Comparison of ENCODE assay signal across 8 cellular contexts in the genomic region with DNA sequence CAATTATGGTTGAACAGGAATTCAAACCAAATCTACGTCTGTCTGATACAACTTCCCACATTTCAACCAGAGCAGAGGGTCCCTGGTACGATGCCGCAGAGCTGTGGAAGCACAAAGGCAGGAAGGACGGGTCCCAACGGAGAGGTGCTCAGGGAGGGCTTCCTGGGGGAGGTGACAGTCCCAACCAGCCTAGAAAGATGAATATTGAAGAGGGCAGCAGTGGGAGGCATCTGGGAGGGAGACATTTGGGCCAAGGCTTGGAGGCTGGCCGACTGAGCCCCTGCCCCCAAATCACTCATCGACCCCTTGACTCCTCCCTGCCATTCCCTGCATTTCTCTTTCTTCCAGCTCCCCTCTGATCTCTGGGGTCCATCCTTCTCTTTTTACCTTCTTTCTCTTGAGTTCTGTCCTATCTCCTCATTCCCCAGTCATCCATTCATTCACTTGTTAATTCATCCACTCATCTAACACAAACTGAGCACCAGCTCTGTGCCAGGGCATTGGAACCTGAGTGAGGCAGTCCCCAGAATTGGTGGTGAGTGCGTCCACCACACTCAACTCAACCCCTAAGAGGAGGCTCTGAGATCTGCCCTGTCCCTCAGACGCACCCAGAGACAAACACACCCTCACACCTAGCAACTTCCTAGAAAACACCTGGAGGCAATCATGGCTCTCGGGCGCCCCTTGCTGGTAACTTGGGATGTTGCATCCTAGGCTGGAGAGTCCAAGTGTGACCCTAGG. TPM values are rescaled to one million over a fixed set of nuclear protein-coding genes. Genes with fewer than 3 reads are reported as not detected.
DNase-seq lines count a peak whose midpoint lies in the region; ATAC-seq and TF ChIP-seq lines count a peak whose summit lies in the region.

No MANE protein-coding gene starts in this region.

- POLR2A ChIA-PET in CD8-positive, alpha-beta memory T cell (lab: Charles Lee): no interaction called here
- POLR2A ChIA-PET in HEK293 (lab: Yijun Ruan, JAX): interaction anchor here (0.7 kb wide), 2 partner anchors 11 to 40 kb away, joined by 3 to 4 read pairs; no protein-coding TSS in a partner anchor
- POLR2A ChIA-PET in activated CD8-positive, alpha-beta T cell treated with anti-CD3 and anti-CD28 coated beads, Interleukin-2, amount 10 ng/mL, durations not matched to agents 7 days and 5 days (lab: Charles Lee): interaction anchor here (0.7 kb wide), 1 partner anchor 61 kb away, joined by 4 read pairs; no protein-coding TSS in a partner anchor

- peak; percentile 98 for ATAC-seq in activated CD8-positive, alpha-beta T cell treated with anti-CD3 and anti-CD28 coated beads, Interleukin-2, amount 10 ng/mL, durations not matched to agents 7 days and 5 days
- peak; percentile 93 for ATAC-seq in effector memory CD8-positive, alpha-beta T cell (replicated peaks)
- no peak for ATAC-seq in HG02642 (IDR thresholded peaks at IDR 0.05; ENCODE audit: poor library complexity, unreplicated experiment)

- peaks cover 4 to 7% (median 5%) of the 10 kb centered on the region in 3 donors for H3K4me1 Mint-ChIP-seq in CD8-positive, alpha-beta memory T cell
- H3K4me1 Mint-ChIP-seq in activated CD8-positive, alpha-beta T cell treated with anti-CD3 and anti-CD28 coated beads, Interleukin-2, amount 10 ng/mL, durations not matched to agents 7 days and 5 days (ENCODE audit: low read depth): peaks cover 4% of the 10 kb centered on the region
- peaks cover 3% of the 10 kb centered on the region in 2 donors for H3K4me1 Mint-ChIP-seq in effector memory CD8-positive, alpha-beta T cell (ENCODE audit: low read depth in 2 of 2)

- no peak overlapping the region for H3K27ac ChIP-seq in CD8-positive, alpha-beta memory T cell (ENCODE audit: low read depth, low read length)
- no peak overlapping the region for H3K27ac ChIP-seq in HEK293 (ENCODE audit: extremely low read depth, low read depth, low read length)

- peak; percentile 81 for TF ChIP-seq CTCF in HEK293 (tag by site-specific recombination; IDR thresholded peaks at IDR 0.05)

- H3K36me3 ChIP-seq in CD8-positive, alpha-beta memory T cell (ENCODE audit: insufficient read depth, low read length): no peaks in the 10 kb centered on the region
- no peaks in the 10 kb centered on the region for H3K36me3 ChIP-seq in HEK293 (ENCODE audit: control insufficient read depth in 2 of 2, insufficient read depth in 1 of 2, low read length in 2 of 2)

- no peak overlapping the region for H3K4me3 ChIP-seq in CD8-positive, alpha-beta memory T cell (ENCODE audit: low read length)
- no peak overlapping the region for H3K4me3 ChIP-seq in HEK293 (ENCODE audit: low read depth, low read length)

- H3K27me3 ChIP-seq in CD8-positive, alpha-beta memory T cell (ENCODE audit: insufficient read depth, low read length, poor library complexity, severe bottlenecking): no peaks in the 10 kb centered on the region

- no peaks in the 10 kb centered on the region for H3K9me3 Mint-ChIP-seq in CD8-positive, alpha-beta memory T cell
- H3K9me3 Mint-ChIP-seq in activated CD8-positive, alpha-beta T cell treated with anti-CD3 and anti-CD28 coated beads, Interleukin-2, amount 10 ng/mL, durations not matched to agents 7 days and 5 days (ENCODE audit: insufficient read depth): no peaks in the 10 kb centered on the region
- H3K9me3 Mint-ChIP-seq in effector memory CD8-positive, alpha-beta T cell: no peaks in the 10 kb centered on the region

- peaks cover 5% of the 10 kb centered on the region for H3K4me1 ChIP-seq in CD8-positive, alpha-beta memory T cell (ENCODE audit: insufficient read depth, low read length)
- no peaks in the 10 kb centered on the region for H3K4me1 ChIP-seq in HEK293 (ENCODE audit: control insufficient read depth, insufficient read depth, low read length)

- peaks cover 4 to 9% of the 10 kb centered on the region in 2 donors for H3K27me3 Mint-ChIP-seq in CD8-positive, alpha-beta memory T cell
- no peaks in the 10 kb centered on the region for H3K27me3 Mint-ChIP-seq in activated CD8-positive, alpha-beta T cell treated with anti-CD3 and anti-CD28 coated beads, Interleukin-2, amount 10 ng/mL, durations not matched to agents 7 days and 5 days (ENCODE audit: low read depth)
- H3K27me3 Mint-ChIP-seq in effector memory CD8-positive, alpha-beta T cell: peaks cover 12% of the 10 kb centered on the region in 2 donors

- peak; percentile 51 to 80 (median 69) for DNase-seq in CD8-positive, alpha-beta memory T cell
- peak; percentile 45 for DNase-seq in NCI-H748 treated with DMSO at 0.1 percent for 48 hours (lab: John Stamatoyannopoulos, UW)
- peak; percentile 88 for DNase-seq in activated CD8-positive, alpha-beta T cell treated with anti-CD3 and anti-CD28 coated beads, Interleukin-2, amount 10 ng/mL, durations not matched to agents 7 days and 5 days
- DNase-seq in effector memory CD8-positive, alpha-beta T cell: peak; percentile 78 to 80 (median 78)
- DNase-seq in midbrain (lab: John Stamatoyannopoulos, UW): peak; percentile 67
- peak; percentile 69 for DNase-seq in stimulated activated CD8-positive, alpha-beta memory T cell treated with anti-CD3 and anti-CD28 coated beads, Interleukin-4, amount 100 ng/mL, for 24 hours (ENCODE audit: low read depth)

- no peaks in the 10 kb centered on the region for H3K36me3 Mint-ChIP-seq in CD8-positive, alpha-beta memory T cell
- no peaks in the 10 kb centered on the region for H3K36me3 Mint-ChIP-seq in activated CD8-positive, alpha-beta T cell treated with anti-CD3 and anti-CD28 coated beads, Interleukin-2, amount 10 ng/mL, durations not matched to agents 7 days and 5 days (ENCODE audit: low read depth)
- H3K36me3 Mint-ChIP-seq in effector memory CD8-positive, alpha-beta T cell (ENCODE audit: insufficient read depth): peaks cover under 1% of the 10 kb centered on the region

- no peak overlapping the region for H3K4me3 Mint-ChIP-seq in CD8-positive, alpha-beta memory T cell
- H3K4me3 Mint-ChIP-seq in activated CD8-positive, alpha-beta T cell treated with anti-CD3 and anti-CD28 coated beads, Interleukin-2, amount 10 ng/mL, durations not matched to agents 7 days and 5 days: no peak overlapping the region
- no peak overlapping the region for H3K4me3 Mint-ChIP-seq in effector memory CD8-positive, alpha-beta T cell

- CTCF ChIA-PET in CD8-positive, alpha-beta memory T cell (lab: Charles Lee): interaction anchor here (1.1 to 1.5 kb wide), 3 partner anchors 24 to 125 kb away, joined by 3 read pairs; no protein-coding TSS in a partner anchor
- CTCF ChIA-PET in HEK293 (lab: Yijun Ruan, JAX): interaction anchor here (0.6 to 1.5 kb wide), 24 partner anchors 19 to 1231 kb away, joined by 3 to 5 read pairs (median 3); partner anchors contain the start of gene SH2D5
- CTCF ChIA-PET in activated CD8-positive, alpha-beta T cell treated with anti-CD3 and anti-CD28 coated beads, Interleukin-2, amount 10 ng/mL, durations not matched to agents 7 days and 5 days (lab: Charles Lee): interaction anchor here (0.7 to 2.1 kb wide), 12 partner anchors 9 to 261 kb away, joined by 3 to 10 read pairs (median 4); no protein-coding TSS in a partner anchor

- peak overlapping the region in 3 of 8 donors; percentile 39 to 66 (median 55) for H3K27ac Mint-ChIP-seq in CD8-positive, alpha-beta memory T cell
- peak overlapping the region; percentile 71 for H3K27ac Mint-ChIP-seq in activated CD8-positive, alpha-beta T cell treated with anti-CD3 and anti-CD28 coated beads, Interleukin-2, amount 10 ng/mL, durations not matched to agents 7 days and 5 days
- H3K27ac Mint-ChIP-seq in effector memory CD8-positive, alpha-beta T cell: no peak overlapping the region

- H3K9me3 ChIP-seq in CD8-positive, alpha-beta memory T cell (ENCODE audit: low read length): no peaks in the 10 kb centered on the region
- no peaks in the 10 kb centered on the region for H3K9me3 ChIP-seq in HEK293 (ENCODE audit: control insufficient read depth, insufficient read depth, low read depth, low read length)

TF ChIP-seq in HEK293, 187 proteins besides CTCF, POLR2A, EP300 and RAD21 (continues in another document):
- TF ChIP-seq ZNF366 (tag by site-specific recombination; conservative IDR thresholded peaks at IDR 0.05) (peak; percentile 40; the same call in 1 of the 2 replicates), ZNF16 (tag by site-specific recombination; IDR thresholded peaks at IDR 0.05; ENCODE audit: low read depth) (no peak), PRDM1 (tag by site-specific recombination; IDR thresholded peaks at IDR 0.05) (no peak), ZNF660 (tag by site-specific recombination; IDR thresholded peaks at IDR 0.05) (peak; percentile 52), ZNF654 (tag by site-specific recombination; IDR thresholded peaks at IDR 0.05; ENCODE audit: low read depth) (peak; percentile 81), KLF9 (tag by site-specific recombination; IDR thresholded peaks at IDR 0.05; ENCODE audit: low read depth) (peak; percentile 30; the same call in 1 of the 2 replicates), ZNF202 (tag by site-specific recombination; IDR thresholded peaks at IDR 0.05; ENCODE audit: borderline replicate concordance) (no peak), ZNF292 (tag by site-specific recombination; IDR thresholded peaks at IDR 0.05; ENCODE audit: borderline replicate concordance, low read depth) (0 out of 2 replicates have a peak, but pooled peaks have one; percentile 3), SP7 (tag by site-specific recombination; IDR thresholded peaks at IDR 0.05) (no peak), ZNF747 (tag by site-specific recombination; IDR thresholded peaks at IDR 0.05) (no peak)
- TF ChIP-seq, protein P1, sequence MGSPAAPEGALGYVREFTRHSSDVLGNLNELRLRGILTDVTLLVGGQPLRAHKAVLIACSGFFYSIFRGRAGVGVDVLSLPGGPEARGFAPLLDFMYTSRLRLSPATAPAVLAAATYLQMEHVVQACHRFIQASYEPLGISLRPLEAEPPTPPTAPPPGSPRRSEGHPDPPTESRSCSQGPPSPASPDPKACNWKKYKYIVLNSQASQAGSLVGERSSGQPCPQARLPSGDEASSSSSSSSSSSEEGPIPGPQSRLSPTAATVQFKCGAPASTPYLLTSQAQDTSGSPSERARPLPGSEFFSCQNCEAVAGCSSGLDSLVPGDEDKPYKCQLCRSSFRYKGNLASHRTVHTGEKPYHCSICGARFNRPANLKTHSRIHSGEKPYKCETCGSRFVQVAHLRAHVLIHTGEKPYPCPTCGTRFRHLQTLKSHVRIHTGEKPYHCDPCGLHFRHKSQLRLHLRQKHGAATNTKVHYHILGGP (tag by site-specific recombination; IDR thresholded peaks at IDR 0.05): peak; percentile 98

RNA-seq across cellular contexts. Expression of gene CELA3B, which starts 13.2 kb away (rescaled TPM):
- not detected for total RNA-seq in CD8-positive, alpha-beta memory T cell
- not detected for polyA plus RNA-seq in CD8-positive, alpha-beta memory T cell
- not detected for total RNA-seq in activated CD8-positive, alpha-beta T cell treated with anti-CD3 and anti-CD28 coated beads, Interleukin-2, amount 10 ng/mL, durations not matched to agents 7 days and 5 days

RNA-seq across cellular contexts. Expression of gene HSPG2, which starts 26.5 kb away (rescaled TPM):
- under 1 TPM; 0.24 to 0.72 TPM for total RNA-seq in CD8-positive, alpha-beta memory T cell
- not detected for polyA plus RNA-seq in CD8-positive, alpha-beta memory T cell
- 1 to 10 TPM; 3.2 to 3.8 TPM for total RNA-seq in activated CD8-positive, alpha-beta T cell treated with anti-CD3 and anti-CD28 coated beads, Interleukin-2, amount 10 ng/mL, durations not matched to agents 7 days and 5 days

RNA-seq across cellular contexts. Expression of gene CELA3A, which starts 37.8 kb away (rescaled TPM):
- not detected for total RNA-seq in CD8-positive, alpha-beta memory T cell
- polyA plus RNA-seq in CD8-positive, alpha-beta memory T cell: not detected
- not detected for total RNA-seq in activated CD8-positive, alpha-beta T cell treated with anti-CD3 and anti-CD28 coated beads, Interleukin-2, amount 10 ng/mL, durations not matched to agents 7 days and 5 days
